In genomic region chr15:99929266-99929665, GRCh38 we compare ENCODE assay signal across 12 cellular contexts.
DNase-seq lines count a peak whose midpoint lies in the region; ATAC-seq, FAIRE-seq and TF ChIP-seq lines count a peak whose summit lies in the region.
"Had no signal": no experiment of that assay in that cellular context is flagged by ENCODE, and none has a peak within 500 bp of the region (broad histone marks: within the 10 kb centered on the region; RNA-seq: fewer than 3 reads in every experiment).

No MANE protein-coding gene starts in this region.

- H2AFZ ChIP-seq in keratinocyte (ENCODE audit: control insufficient read depth, low read length) = no peak overlapping the region

- FAIRE-seq in A549 (lab: Jason Lieb, UNC) = no peak
- no peak for FAIRE-seq in keratinocyte (lab: Jason Lieb, UNC)
- FAIRE-seq: astrocyte, pancreas had no signal

- no peaks in the 10 kb centered on the region for H3K79me2 ChIP-seq in keratinocyte (ENCODE audit: control insufficient read depth, insufficient read depth, low read length)

- H3K27me3 Mint-ChIP-seq in Calu3 (ENCODE audit: unreplicated experiment) = peaks cover 46% of the 10 kb centered on the region

- CTCF ChIA-PET in A549 (lab: Yijun Ruan, JAX) (interaction anchor here (0.9 to 3.6 kb wide), 15 partner anchors 11 to 454 kb away, joined by 3 to 25 read pairs (median 5); partner anchors contain the start of gene ADAMTS17), Calu3 (lab: Charles Lee) (interaction anchor here (1.2 to 1.3 kb wide), 2 partner anchors 10 to 410 kb away, joined by 4 to 7 read pairs; no protein-coding TSS in a partner anchor)

- H3K4me1 ChIP-seq in A549 (peaks cover 6% of the 10 kb centered on the region; the same call in 2 of the 3 replicates), keratinocyte (ENCODE audit: control insufficient read depth, extremely low read depth, insufficient read depth, low read length) (peaks cover 12% of the 10 kb centered on the region)
- H3K4me1 ChIP-seq: pancreas had no signal

- H3K36me3 ChIP-seq in WERI-Rb-1 = no peaks in the 10 kb centered on the region
- H3K36me3 ChIP-seq in keratinocyte (ENCODE audit: control insufficient read depth in 2 of 2, extremely low read depth in 1 of 2, insufficient read depth in 2 of 2, low read length in 2 of 2) = no peaks in the 10 kb centered on the region
- H3K36me3 ChIP-seq: MG63, pancreas had no signal

- 78% methylated on average over 11 of the region's 11 CpGs for WGBS in A549 (ENCODE audit: missing lambda C conversion rate)

- H3K27me3 ChIP-seq in WERI-Rb-1 (ENCODE audit: insufficient read depth, low read depth, severe bottlenecking) = peaks cover 56% of the 10 kb centered on the region
- H3K27me3 ChIP-seq in keratinocyte (ENCODE audit: control insufficient read depth, extremely low read depth, insufficient read depth, low read length) = peaks cover 4% of the 10 kb centered on the region
- H3K27me3 ChIP-seq: pancreas had no signal

- DNase-seq in A549 (ENCODE audit: low read depth in 1 of 2, low spot score in 1 of 2) (no peak), Calu3 (no peak), WERI-Rb-1 (peak; percentile 53), keratinocyte (ENCODE audit: low read depth, low spot score) (no peak), OCI-M2 (lab: John Stamatoyannopoulos, UW; ENCODE audit: unreplicated experiment) (no peak), T1000 (lab: John Stamatoyannopoulos, UW) (no peak)
- DNase-seq: MG63 had no signal

- no peaks in the 10 kb centered on the region for H3K9me1 ChIP-seq in keratinocyte (ENCODE audit: control insufficient read depth, extremely low read depth, insufficient read depth, low read length)

- dilution Hi-C loops in keratinocyte (cut with MboI; ENCODE audit: extremely low pct_ligation_motif_present, low sequenced_read_pairs) = no loop called here

- H3K4me2 ChIP-seq in A549 (peak overlapping the region; percentile 83), keratinocyte (ENCODE audit: control insufficient read depth, extremely low read depth, insufficient read depth, low read depth, low read length) (peak overlapping the region; percentile 84)

- POLR2A ChIA-PET in A549 (lab: Yijun Ruan, JAX) = no interaction called here

- no peak overlapping the region for H3K27ac ChIP-seq in A549
- no peak overlapping the region for H3K27ac ChIP-seq in WERI-Rb-1
- H3K27ac ChIP-seq in keratinocyte (ENCODE audit: control insufficient read depth, insufficient read depth, low read length) = no peak overlapping the region
- H3K27ac ChIP-seq: HL-60 had no signal

- no peak for TF ChIP-seq RAD21 in A549 (conservative IDR thresholded peaks at IDR 0.05 in 1 of 2, IDR thresholded peaks at IDR 0.05 in 1 of 2)

- TF ChIP-seq CTCF in A549 (IDR thresholded peaks at IDR 0.05) (no peak), Calu3 (IDR thresholded peaks at IDR 0.05; ENCODE audit: unreplicated experiment) (no peak), WERI-Rb-1 (IDR thresholded peaks at IDR 0.05; ENCODE audit: low read depth, low read length) (no peak), keratinocyte (optimal IDR thresholded peaks at IDR 0.05 in 1 of 3, IDR thresholded peaks at IDR 0.05 in 1 of 3, conservative IDR thresholded peaks at IDR 0.05 in 1 of 3; ENCODE audit: extremely low read depth in 1 of 3, insufficient read depth in 2 of 3, low read length in 3 of 3) (no peak)

- H3K9me3 ChIP-seq in A549 (no peaks in the 10 kb centered on the region), WERI-Rb-1 (ENCODE audit: severe bottlenecking) (no peaks in the 10 kb centered on the region), keratinocyte (ENCODE audit: control insufficient read depth, low read depth, low read length) (no peaks in the 10 kb centered on the region)
- H3K9me3 ChIP-seq: MG63, pancreas had no signal

- H3K36me3 Mint-ChIP-seq in Calu3 (ENCODE audit: insufficient read depth, unreplicated experiment) = peaks cover 13% of the 10 kb centered on the region

- no peaks in the 10 kb centered on the region for H3K4me1 Mint-ChIP-seq in Calu3 (ENCODE audit: low read depth, unreplicated experiment)

- ATAC-seq in A549 = no peak
- ATAC-seq in HG02885 (IDR thresholded peaks at IDR 0.05; ENCODE audit: poor library complexity, unreplicated experiment) = no peak
- no peak for ATAC-seq in GM18517 (IDR thresholded peaks at IDR 0.05; ENCODE audit: unreplicated experiment)

- TF ChIP-seq POLR2A in A549 (IDR thresholded peaks at IDR 0.05; ENCODE audit: low read length) = no peak

- H3K9me3 Mint-ChIP-seq in Calu3 (ENCODE audit: low read depth, unreplicated experiment) = no peaks in the 10 kb centered on the region

- no peak overlapping the region for H3K27ac Mint-ChIP-seq in Calu3 (ENCODE audit: unreplicated experiment)

- no peaks in the 10 kb centered on the region for H4K20me1 ChIP-seq in keratinocyte (ENCODE audit: control insufficient read depth, extremely low read depth, insufficient read depth, low read length)

- no TSS peak for BruUV-seq in Calu3 (replicated peaks; lab: Mats Ljungman, UMichigan)

- H3K9ac ChIP-seq in keratinocyte (ENCODE audit: control insufficient read depth, extremely low read depth, insufficient read depth, low read length) = no peak overlapping the region

- H3K4me3 Mint-ChIP-seq in Calu3 (ENCODE audit: low read depth, unreplicated experiment) = peak overlapping the region; percentile 66

- H3K4me3 ChIP-seq in A549 (peak overlapping the region; percentile 45), WERI-Rb-1 (ENCODE audit: low read depth, low read length) (no peak overlapping the region), keratinocyte (ENCODE audit: control insufficient read depth in 2 of 3, extremely low read depth in 1 of 3, insufficient read depth in 2 of 3, low read depth in 1 of 3, low read length in 3 of 3) (no peak overlapping the region)

- intact Hi-C loops in Calu3 (cut with micrococcal nuclease; ENCODE audit: unreplicated experiment) = loop anchor here (2.0 to 10.0 kb wide), 4 partner anchors 410 to 654 kb away; no protein-coding TSS in a partner anchor

- no peak for TF ChIP-seq EP300 in A549 (IDR thresholded peaks at IDR 0.05)

TF ChIP-seq in A549, 52 proteins besides CTCF, POLR2A, EP300 and RAD21:
- no peak for TF ChIP-seq TP53 (CRISPR knock-in tag; IDR thresholded peaks at IDR 0.05)
- no peak for TF ChIP-seq HOXB5 (CRISPR knock-in tag; IDR thresholded peaks at IDR 0.05)
- no peak for TF ChIP-seq ZSCAN20 (CRISPR knock-in tag; IDR thresholded peaks at IDR 0.05)
- no peak for TF ChIP-seq E2F6 (IDR thresholded peaks at IDR 0.05; ENCODE audit: borderline replicate concordance, low read depth)
- no peak for TF ChIP-seq ZC3H11A (IDR thresholded peaks at IDR 0.05)
- no peak for TF ChIP-seq ZFP36 (IDR thresholded peaks at IDR 0.05; ENCODE audit: borderline replicate concordance, partially characterized antibody)
- no peak for TF ChIP-seq RCOR1 (IDR thresholded peaks at IDR 0.05; ENCODE audit: low read depth, low read length)
- no peak for TF ChIP-seq NFE2L2 (conservative IDR thresholded peaks at IDR 0.05; ENCODE audit: low read length)
- no peak for TF ChIP-seq PBX3 (IDR thresholded peaks at IDR 0.05)
- no peak for TF ChIP-seq EHMT2 (IDR thresholded peaks at IDR 0.05; ENCODE audit: low read depth)
- TF ChIP-seq MAFK (IDR thresholded peaks at IDR 0.05; ENCODE audit: partially characterized antibody) = no peak
- TF ChIP-seq CBX8 (IDR thresholded peaks at IDR 0.05) = no peak
- TF ChIP-seq FOSB (CRISPR knock-in tag; IDR thresholded peaks at IDR 0.05) = no peak
- TF ChIP-seq JUN (IDR thresholded peaks at IDR 0.05) = no peak
- no peak for TF ChIP-seq JUNB (IDR thresholded peaks at IDR 0.05)
- TF ChIP-seq MYC (IDR thresholded peaks at IDR 0.05; ENCODE audit: borderline replicate concordance, low read length) = no peak
- TF ChIP-seq NR3C1 (IDR thresholded peaks at IDR 0.05) = no peak
- TF ChIP-seq REST (IDR thresholded peaks at IDR 0.05) = no peak
- TF ChIP-seq NPAS2 (CRISPR knock-in tag; IDR thresholded peaks at IDR 0.05; ENCODE audit: borderline replicate concordance) = no peak
